ENCODE assay signal across 14 cellular contexts in genomic region chr1:2269193-2269921, GRCh38. TPM values are rescaled to one million over a fixed set of nuclear protein-coding genes. Genes with fewer than 3 reads are reported as not detected.
A peak's percentile ranks its signal among the peaks of the same experiment; 100 is the strongest.
DNase-seq lines count a peak whose midpoint lies in the region; ATAC-seq and TF ChIP-seq lines count a peak whose summit lies in the region.
"Had no signal": no experiment of that assay in that cellular context is flagged by ENCODE, and none has a peak within 500 bp of the region (broad histone marks: within the 10 kb centered on the region; RNA-seq: fewer than 3 reads in every experiment).

No MANE protein-coding gene starts in this region.

- no peak overlapping the region for H3K27ac ChIP-seq in CD8-positive, alpha-beta T cell (ENCODE audit: low read depth, low read length)
- H3K27ac ChIP-seq: psoas muscle had no signal

- H3K36me3 ChIP-seq in CD8-positive, alpha-beta T cell (ENCODE audit: insufficient read depth, low read length) = no peaks in the 10 kb centered on the region
- H3K36me3 ChIP-seq: MG63, thyroid gland had no signal

- H3K27ac Mint-ChIP-seq in CD8-positive, alpha-beta T cell = peak overlapping the region; percentile 70
- H3K27ac Mint-ChIP-seq in WTC11 (peak overlapping the region; percentile 88), naive B cell (peak overlapping the region in 4 of 6 donors; percentile 24 to 77 (median 34))
- H3K27ac Mint-ChIP-seq: activated naive CD8-positive, alpha-beta T cell treated with anti-CD3 and anti-CD28 coated beads, Interleukin-2, amount 10 ng/mL, durations not matched to agents 7 days and 5 days had no signal

- peaks cover 17% of the 10 kb centered on the region for H3K36me3 Mint-ChIP-seq in CD8-positive, alpha-beta T cell
- H3K36me3 Mint-ChIP-seq in WTC11 (no peaks in the 10 kb centered on the region), naive B cell (no peaks in the 10 kb centered on the region)

- no peaks in the 10 kb centered on the region for H3K27me3 ChIP-seq in CD8-positive, alpha-beta T cell (ENCODE audit: insufficient read depth, low read length)
- H3K27me3 ChIP-seq: MG63, thyroid gland had no signal

- ATAC-seq in CD8-positive, alpha-beta T cell = no peak
- ATAC-seq in WTC11 (no peak), Right ventricle myocardium superior (ENCODE audit: poor library complexity) (no peak), naive B cell (ENCODE audit: low read depth in 2 of 2) (no peak), GM21723 (IDR thresholded peaks at IDR 0.05; ENCODE audit: unreplicated experiment) (no peak), GM19035 (IDR thresholded peaks at IDR 0.05; ENCODE audit: unreplicated experiment) (no peak)
- ATAC-seq: psoas muscle had no signal

- H3K27me3 Mint-ChIP-seq in CD8-positive, alpha-beta T cell (ENCODE audit: low read depth) = no peaks in the 10 kb centered on the region
- H3K27me3 Mint-ChIP-seq in WTC11 (ENCODE audit: low read depth) (no peaks in the 10 kb centered on the region), naive B cell (no peaks in the 10 kb centered on the region)
- H3K27me3 Mint-ChIP-seq: activated naive CD8-positive, alpha-beta T cell treated with anti-CD3 and anti-CD28 coated beads, Interleukin-2, amount 10 ng/mL, durations not matched to agents 7 days and 5 days had no signal

- CTCF ChIA-PET in CD8-positive, alpha-beta T cell (lab: Charles Lee) = no interaction called here
- CTCF ChIA-PET in WTC11 (lab: Charles Lee) = no interaction called here

- peak overlapping the region; percentile 49 for H3K4me3 Mint-ChIP-seq in CD8-positive, alpha-beta T cell
- no peak overlapping the region for H3K4me3 Mint-ChIP-seq in WTC11
- H3K4me3 Mint-ChIP-seq in naive B cell = peak overlapping the region in 1 of 8 donors; percentile 42
- H3K4me3 Mint-ChIP-seq: activated naive CD8-positive, alpha-beta T cell treated with anti-CD3 and anti-CD28 coated beads, Interleukin-2, amount 10 ng/mL, durations not matched to agents 7 days and 5 days had no signal

- no peaks in the 10 kb centered on the region for H3K9me3 Mint-ChIP-seq in CD8-positive, alpha-beta T cell
- H3K9me3 Mint-ChIP-seq in WTC11 = no peaks in the 10 kb centered on the region
- H3K9me3 Mint-ChIP-seq in naive B cell = no peaks in the 10 kb centered on the region
- H3K9me3 Mint-ChIP-seq: activated naive CD8-positive, alpha-beta T cell treated with anti-CD3 and anti-CD28 coated beads, Interleukin-2, amount 10 ng/mL, durations not matched to agents 7 days and 5 days had no signal

- no peak for TF ChIP-seq CTCF in CD8-positive, alpha-beta T cell (IDR thresholded peaks at IDR 0.05)
- no peak for TF ChIP-seq CTCF in WTC11 (IDR thresholded peaks at IDR 0.05)

- H3K4me1 Mint-ChIP-seq in CD8-positive, alpha-beta T cell (ENCODE audit: low read depth) = peaks cover 65% of the 10 kb centered on the region
- H3K4me1 Mint-ChIP-seq in WTC11 = peaks cover 40% of the 10 kb centered on the region
- H3K4me1 Mint-ChIP-seq in naive B cell = peaks cover 33 to 56% (median 46%) of the 10 kb centered on the region in 3 donors

- H3K9me3 ChIP-seq in CD8-positive, alpha-beta T cell (ENCODE audit: low read length) = no peaks in the 10 kb centered on the region
- H3K9me3 ChIP-seq: MG63, psoas muscle, thyroid gland had no signal

- no peak overlapping the region for H3K4me3 ChIP-seq in CD8-positive, alpha-beta T cell (ENCODE audit: low read depth, low read length)
- H3K4me3 ChIP-seq: MG63, psoas muscle, thyroid gland had no signal

- DNase-seq in CD8-positive, alpha-beta T cell = peak in 1 of 7 experiments; percentile 16
- DNase-seq in WTC11 (ENCODE audit: low spot score) (no peak), Right ventricle myocardium superior (peak; percentile 43), naive B cell (no peak), islet precursor cell (no peak)
- DNase-seq in activated CD4-positive, CD25-positive, alpha-beta regulatory T cell (lab: John Stamatoyannopoulos, UW) = no peak
- DNase-seq: activated naive CD8-positive, alpha-beta T cell treated with anti-CD3 and anti-CD28 coated beads, Interleukin-2, amount 10 ng/mL, durations not matched to agents 7 days and 5 days; caudate nucleus; MG63; T1000; thyroid gland had no signal

- POLR2A ChIA-PET in CD8-positive, alpha-beta T cell (lab: Charles Lee) = no interaction called here
- POLR2A ChIA-PET in WTC11 (lab: Charles Lee) = no interaction called here

- H3K4me1 ChIP-seq in CD8-positive, alpha-beta T cell (ENCODE audit: insufficient read depth, low read length) = peaks cover 86% of the 10 kb centered on the region

- intact Hi-C loops in CD8-positive, alpha-beta T cell (cut with DNase I, micrococcal nuclease) = no loop called here
- intact Hi-C loops in Right ventricle myocardium superior (cut with DNase I) = no loop called here

TF ChIP-seq in WTC11, 78 proteins besides CTCF, POLR2A, EP300 and RAD21:
- no peak for TF ChIP-seq OVOL2 (CRISPR knock-in tag; IDR thresholded peaks at IDR 0.05; ENCODE audit: borderline replicate concordance)
- TF ChIP-seq CDX4 (CRISPR knock-in tag; IDR thresholded peaks at IDR 0.05; ENCODE audit: borderline replicate concordance) = no peak
- no peak for TF ChIP-seq ZNF671 (CRISPR knock-in tag; IDR thresholded peaks at IDR 0.05)
- no peak for TF ChIP-seq ESRRA (CRISPR knock-in tag; IDR thresholded peaks at IDR 0.05; ENCODE audit: borderline replicate concordance)
- TF ChIP-seq TEAD1 (CRISPR knock-in tag; IDR thresholded peaks at IDR 0.05) = no peak
- TF ChIP-seq NR3C1 (CRISPR knock-in tag; conservative IDR thresholded peaks at IDR 0.05; ENCODE audit: low read depth) = no peak
- no peak for TF ChIP-seq NR1H2 (CRISPR knock-in tag; IDR thresholded peaks at IDR 0.05)
- TF ChIP-seq, protein P1, sequence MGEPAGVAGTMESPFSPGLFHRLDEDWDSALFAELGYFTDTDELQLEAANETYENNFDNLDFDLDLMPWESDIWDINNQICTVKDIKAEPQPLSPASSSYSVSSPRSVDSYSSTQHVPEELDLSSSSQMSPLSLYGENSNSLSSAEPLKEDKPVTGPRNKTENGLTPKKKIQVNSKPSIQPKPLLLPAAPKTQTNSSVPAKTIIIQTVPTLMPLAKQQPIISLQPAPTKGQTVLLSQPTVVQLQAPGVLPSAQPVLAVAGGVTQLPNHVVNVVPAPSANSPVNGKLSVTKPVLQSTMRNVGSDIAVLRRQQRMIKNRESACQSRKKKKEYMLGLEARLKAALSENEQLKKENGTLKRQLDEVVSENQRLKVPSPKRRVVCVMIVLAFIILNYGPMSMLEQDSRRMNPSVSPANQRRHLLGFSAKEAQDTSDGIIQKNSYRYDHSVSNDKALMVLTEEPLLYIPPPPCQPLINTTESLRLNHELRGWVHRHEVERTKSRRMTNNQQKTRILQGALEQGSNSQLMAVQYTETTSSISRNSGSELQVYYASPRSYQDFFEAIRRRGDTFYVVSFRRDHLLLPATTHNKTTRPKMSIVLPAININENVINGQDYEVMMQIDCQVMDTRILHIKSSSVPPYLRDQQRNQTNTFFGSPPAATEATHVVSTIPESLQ (CRISPR knock-in tag; IDR thresholded peaks at IDR 0.05) = no peak

RNA-seq across cellular contexts. Expression of gene SKI, which starts 41.2 kb away (rescaled TPM):
- total RNA-seq in CD8-positive, alpha-beta T cell = 100 to 1,000 TPM; 361 to 383 TPM
- total RNA-seq in WTC11 (2021) (75.5 to 88.6 TPM (median 75.6 TPM) in 3 replicates), Right ventricle myocardium superior (35.1 TPM)
- polyA plus RNA-seq in naive B cell (ENCODE audit: low read depth in 6 of 6) = 1 to 10 TPM in 1 of 6 donors, under 1 TPM in 4, not detected in 1; 0.26 to 1.3 (median 0.52) TPM

Comparison
In these comparisons a context has a peak if more than half of its experiments do, and no peak if none do; other contexts are left out.
1. H3K27ac Mint-ChIP-seq: peak in every context shown above with its lines; median percentile 88 in WTC11; 70 in CD8-positive, alpha-beta T cell; 34 in naive B cell.